In the genomic region with DNA sequence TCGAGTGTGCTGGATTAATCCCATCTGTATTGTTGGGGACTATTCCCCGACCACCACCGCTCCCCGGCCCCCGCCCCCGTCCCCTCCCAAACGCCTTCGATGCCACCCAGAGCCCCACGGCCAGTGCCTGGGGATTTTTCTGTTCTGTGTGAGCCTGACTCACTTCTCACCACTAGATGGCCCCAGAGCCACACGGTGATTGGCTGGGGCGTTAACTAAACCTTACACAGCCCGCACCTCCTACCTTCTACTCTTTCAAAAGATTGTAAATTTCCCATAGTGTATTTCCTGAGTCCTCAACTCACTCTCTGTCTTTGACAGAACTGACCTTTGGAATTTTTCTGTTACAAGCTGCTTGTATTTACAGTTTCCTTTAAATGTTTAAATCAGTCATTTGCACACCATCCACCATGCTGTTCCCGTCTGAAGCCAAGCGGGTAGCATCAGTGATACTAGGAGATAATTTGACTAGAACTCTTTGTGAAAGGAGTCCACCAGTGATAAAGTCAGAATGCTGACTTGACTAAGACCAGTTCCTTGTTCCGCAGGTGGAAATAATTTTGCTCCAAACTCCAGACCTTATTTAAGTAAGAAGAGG, we compare ENCODE assay signal across 1 cellular context.
TF ChIP-seq lines count a peak whose summit lies in the region.

No MANE protein-coding gene starts in this region.

TF ChIP-seq in IMR-90, 13 proteins besides CTCF, POLR2A, EP300 and RAD21 (continued from another document):
- TF ChIP-seq CHD1 (IDR thresholded peaks at IDR 0.05; ENCODE audit: low read depth, low read length) = no peak
TF ChIP-seq in IMR-90: peak in this region for 2.
